Comparison of ENCODE assay signal across 19 cellular contexts in genomic region chr13:69291292-69291906, GRCh38.
"Had no signal": no experiment of that assay in that cellular context is flagged by ENCODE, and none has a peak within 500 bp of the region (broad histone marks: within the 10 kb centered on the region; RNA-seq: fewer than 3 reads in every experiment).

No MANE protein-coding gene starts in this region.

- H3K27me3 Mint-ChIP-seq: stimulated activated naive CD8-positive, alpha-beta T cell treated with anti-CD3 and anti-CD28 coated beads, Interleukin-15, amount 100 ng/mL, for 72 hours had no signal

- DNase-seq: activated CD4-positive, alpha-beta T cell treated with anti-CD3 and anti-CD28 coated beads, Interleukin-2, amount 50 U/mL, for 1 hour; activated T-cell treated with anti-CD3 and anti-CD28 coated beads for 4 hours; amniotic stem cell; body of pancreas; central memory CD4-positive, alpha-beta T cell; cortex of kidney; effector CD8-positive, alpha-beta T cell; foreskin melanocyte; head of caudate nucleus; left ventricle myocardium inferior; mesenchymal stem cell; pancreas; stimulated activated CD4-positive, alpha-beta T cell treated with anti-CD3 and anti-CD28 coated beads, Interleukin-15, amount 100 ng/mL, for 24 hours; stimulated activated CD4-positive, alpha-beta T cell treated with anti-CD3 and anti-CD28 coated beads, Interleukin-4, amount 100 ng/mL, for 24 hours; stimulated activated naive CD8-positive, alpha-beta T cell treated with anti-CD3 and anti-CD28 coated beads, Interleukin-15, amount 100 ng/mL, for 72 hours; testis; upper lobe of right lung had no signal

- H3K4me3 Mint-ChIP-seq: stimulated activated naive CD8-positive, alpha-beta T cell treated with anti-CD3 and anti-CD28 coated beads, Interleukin-15, amount 100 ng/mL, for 72 hours had no signal

- ATAC-seq: activated naive CD4-positive, alpha-beta T cell treated with anti-CD3 and anti-CD28 coated beads, Interleukin-2, amount 50 U/mL, for 72 hours; body of pancreas; pancreas; stimulated activated naive CD8-positive, alpha-beta T cell treated with anti-CD3 and anti-CD28 coated beads, Interleukin-15, amount 100 ng/mL, for 72 hours; upper lobe of right lung had no signal

- H3K4me1 Mint-ChIP-seq: stimulated activated naive CD8-positive, alpha-beta T cell treated with anti-CD3 and anti-CD28 coated beads, Interleukin-15, amount 100 ng/mL, for 72 hours had no signal

- H3K36me3 Mint-ChIP-seq: activated naive CD4-positive, alpha-beta T cell treated with anti-CD3 and anti-CD28 coated beads, Interleukin-2, amount 50 U/mL, for 72 hours had no signal

- H3K27ac Mint-ChIP-seq: activated naive CD4-positive, alpha-beta T cell treated with anti-CD3 and anti-CD28 coated beads, Interleukin-2, amount 50 U/mL, for 72 hours; activated T-helper 2 cell treated with anti-CD3 and anti-CD28 coated beads, Interferon-gamma antibody, Interleukin-2, Interleukin-4, amounts not matched to agents 10 μg/mL and 5 μg/mL and 100 μg/mL, durations not matched to agents 14 hours and 24 hours and 36 hours; stimulated activated naive CD8-positive, alpha-beta T cell treated with anti-CD3 and anti-CD28 coated beads, Interleukin-15, amount 100 ng/mL, for 72 hours had no signal
